In the genomic region with DNA sequence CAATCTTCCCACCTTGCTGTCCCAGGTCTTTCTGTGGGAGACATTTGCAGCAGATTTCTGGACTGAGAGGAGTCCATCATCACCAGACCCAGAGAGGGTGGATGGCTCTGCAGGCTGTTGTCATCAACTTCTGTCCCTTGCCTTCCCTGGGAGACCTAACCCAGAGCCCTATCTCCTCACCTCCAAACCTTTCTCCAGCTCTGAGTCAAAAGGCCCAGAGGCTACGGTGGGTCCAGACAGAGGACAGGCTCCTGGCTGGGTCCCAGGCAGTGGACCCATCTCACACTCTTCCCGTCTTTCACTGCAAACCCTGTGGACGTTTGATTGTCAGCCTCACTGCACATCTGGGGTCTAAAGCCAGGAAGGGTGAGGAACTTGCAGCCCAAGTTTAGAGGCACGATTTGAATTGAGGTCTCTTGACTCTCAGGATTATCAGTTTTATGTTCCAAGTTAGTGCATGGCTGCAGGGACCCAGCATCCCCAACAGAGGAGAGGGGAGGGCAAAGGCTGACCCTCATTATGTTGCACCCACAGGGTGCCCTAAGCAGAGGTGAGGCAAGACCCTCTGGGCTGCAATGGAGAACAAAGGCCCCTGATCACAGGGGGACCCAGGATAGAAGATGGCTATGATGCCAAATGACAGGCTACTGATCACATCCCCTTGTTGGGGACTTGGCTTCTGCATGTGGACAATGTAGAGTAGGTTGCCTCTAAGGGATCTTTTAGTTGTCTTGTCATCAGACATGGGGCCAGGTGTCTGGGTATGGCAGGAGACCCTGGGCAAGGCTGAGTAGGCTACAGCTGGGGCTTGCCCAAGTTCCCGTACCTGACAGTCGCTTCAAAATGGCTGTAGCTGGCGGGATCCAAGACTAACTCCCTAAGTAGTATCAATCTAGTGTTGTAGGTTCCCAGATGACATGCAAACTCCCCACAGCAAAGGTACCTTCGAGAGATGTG, we compare ENCODE assay signal across 15 cellular contexts. TPM values are rescaled to one million over a fixed set of nuclear protein-coding genes. Genes with fewer than 3 reads are reported as not detected.
A peak's percentile ranks its signal among the peaks of the same experiment; 100 is the strongest.
DNase-seq lines count a peak whose midpoint lies in the region; ATAC-seq and TF ChIP-seq lines count a peak whose summit lies in the region.
"Had no signal": no experiment of that assay in that cellular context is flagged by ENCODE, and none has a peak within 500 bp of the region (broad histone marks: within the 10 kb centered on the region; RNA-seq: fewer than 3 reads in every experiment).

No MANE protein-coding gene starts in this region.

- no peaks in the 10 kb centered on the region for H4K20me1 ChIP-seq in SK-N-SH (ENCODE audit: insufficient read depth)
- no peaks in the 10 kb centered on the region for H4K20me1 ChIP-seq in OCI-LY3 (ENCODE audit: insufficient read depth, low read length)

- no peak for TF ChIP-seq EP300 in SK-N-SH (IDR thresholded peaks at IDR 0.05; ENCODE audit: borderline replicate concordance in 1 of 2, low read depth in 1 of 2, low read length in 1 of 2)

- H3K36me3 ChIP-seq in SK-N-SH (replicated peaks in 1 of 2; ENCODE audit: control insufficient read depth in 1 of 2, insufficient read depth in 2 of 2, low read length in 1 of 2) (no peaks in the 10 kb centered on the region), OCI-LY3 (replicated peaks; ENCODE audit: low read depth, low read length) (no peaks in the 10 kb centered on the region)
- H3K36me3 ChIP-seq: stomach, thyroid gland had no signal

- H3K4me2 ChIP-seq in SK-N-SH = no peak overlapping the region
- H3K4me2 ChIP-seq in OCI-LY3 (ENCODE audit: low read length) = peak overlapping the region; percentile 43

- H3K79me2 ChIP-seq in SK-N-SH (ENCODE audit: insufficient read depth) (no peaks in the 10 kb centered on the region), OCI-LY3 (ENCODE audit: low read length) (no peaks in the 10 kb centered on the region; the same call in 1 of the 2 replicates)

- CTCF ChIA-PET in SK-N-SH (lab: Yijun Ruan, JAX) = interaction anchor here (0.6 to 9.8 kb wide), 121 partner anchors 11 to 739 kb away, joined by 3 to 427 read pairs (median 5); a partner anchor contains a TSS

- DNase-seq in SK-N-SH (no peak), mesenteric fat pad (ENCODE audit: low spot score) (peak; percentile 77), amniotic stem cell (lab: John Stamatoyannopoulos, UW) (no peak), kidney tubule cell (ENCODE audit: low spot score) (no peak), iPS-NIHi11 (ENCODE audit: low spot score) (no peak)
- DNase-seq: NCI-H2081 treated with DMSO at 0.1 percent for 48 hours had no signal

- TF ChIP-seq CTCF in SK-N-SH (IDR thresholded peaks at IDR 0.05) = no peak
- no peak for TF ChIP-seq CTCF in OCI-LY3 (IDR thresholded peaks at IDR 0.05; ENCODE audit: low read depth, low read length)

- peaks cover 0 to 12% of the 10 kb centered on the region in 2 experiments; a peak in 2 of 4 replicates for H3K4me1 ChIP-seq in SK-N-SH (ENCODE audit: control insufficient read depth in 1 of 2, insufficient read depth in 2 of 2, low read depth in 1 of 2, low read length in 1 of 2)
- peaks cover 25% of the 10 kb centered on the region for H3K4me1 ChIP-seq in OCI-LY3 (ENCODE audit: low read length)

- ATAC-seq in SK-N-SH treated with all-trans-retinoic acid at 6 μM for 48 hours = peak; percentile 10
- ATAC-seq in GM19395 (IDR thresholded peaks at IDR 0.05; ENCODE audit: unreplicated experiment) = peak; percentile 9

- no peak overlapping the region for H3K27ac ChIP-seq in SK-N-SH (ENCODE audit: low read depth in 2 of 2, low read length in 1 of 2)
- H3K27ac ChIP-seq in OCI-LY3 (ENCODE audit: low read length) = no peak overlapping the region
- H3K27ac ChIP-seq: 22Rv1, body of pancreas, stomach, thyroid gland had no signal

- WGBS in SK-N-SH (ENCODE audit: low lambda C conversion rate) = 45% methylated on average over 7 of the region's 8 CpGs

- POLR2A ChIA-PET in SK-N-SH (lab: Yijun Ruan, JAX) = interaction anchor here (0.6 to 1.8 kb wide), 4 partner anchors 12 to 833 kb away, joined by 4 to 7 read pairs (median 5); a partner anchor contains a TSS

- no peaks in the 10 kb centered on the region for H3K9me2 ChIP-seq in SK-N-SH

- H3K4me3 ChIP-seq in SK-N-SH (ENCODE audit: low read depth in 2 of 2, low read length in 1 of 2) (no peak overlapping the region), OCI-LY3 (ENCODE audit: low read length) (no peak overlapping the region)
- H3K4me3 ChIP-seq: body of pancreas, stomach, thyroid gland had no signal

- no peak overlapping the region for H3K9ac ChIP-seq in SK-N-SH
- H3K9ac ChIP-seq in OCI-LY3 (ENCODE audit: low read length) = no peak overlapping the region

- no peak for TF ChIP-seq RAD21 in SK-N-SH (IDR thresholded peaks at IDR 0.05; ENCODE audit: low read length)

- H3K27me3 ChIP-seq in SK-N-SH (ENCODE audit: insufficient read depth) = peaks cover 76% of the 10 kb centered on the region
- peaks cover 57% of the 10 kb centered on the region for H3K27me3 ChIP-seq in OCI-LY3 (ENCODE audit: low read depth, low read length)

- no peaks in the 10 kb centered on the region for H3F3A ChIP-seq in SK-N-SH (replicated peaks; ENCODE audit: insufficient read depth)

- H2AFZ ChIP-seq in SK-N-SH (ENCODE audit: low read depth) (no peak overlapping the region), OCI-LY3 (ENCODE audit: low read depth, low read length) (no peak overlapping the region)

- H3K9me3 ChIP-seq in SK-N-SH (no peaks in the 10 kb centered on the region), OCI-LY3 (ENCODE audit: insufficient read depth, low read length) (no peaks in the 10 kb centered on the region)
- H3K9me3 ChIP-seq: body of pancreas, stomach, thyroid gland had no signal

TF ChIP-seq in SK-N-SH treated with all-trans-retinoic acid at 6 μM for 48 hours, 23 proteins besides CTCF, POLR2A, EP300 and RAD21 (continues in another document):
- TF ChIP-seq ZFP30 (CRISPR knock-in tag; IDR thresholded peaks at IDR 0.05) = no peak
- TF ChIP-seq, protein P1, sequence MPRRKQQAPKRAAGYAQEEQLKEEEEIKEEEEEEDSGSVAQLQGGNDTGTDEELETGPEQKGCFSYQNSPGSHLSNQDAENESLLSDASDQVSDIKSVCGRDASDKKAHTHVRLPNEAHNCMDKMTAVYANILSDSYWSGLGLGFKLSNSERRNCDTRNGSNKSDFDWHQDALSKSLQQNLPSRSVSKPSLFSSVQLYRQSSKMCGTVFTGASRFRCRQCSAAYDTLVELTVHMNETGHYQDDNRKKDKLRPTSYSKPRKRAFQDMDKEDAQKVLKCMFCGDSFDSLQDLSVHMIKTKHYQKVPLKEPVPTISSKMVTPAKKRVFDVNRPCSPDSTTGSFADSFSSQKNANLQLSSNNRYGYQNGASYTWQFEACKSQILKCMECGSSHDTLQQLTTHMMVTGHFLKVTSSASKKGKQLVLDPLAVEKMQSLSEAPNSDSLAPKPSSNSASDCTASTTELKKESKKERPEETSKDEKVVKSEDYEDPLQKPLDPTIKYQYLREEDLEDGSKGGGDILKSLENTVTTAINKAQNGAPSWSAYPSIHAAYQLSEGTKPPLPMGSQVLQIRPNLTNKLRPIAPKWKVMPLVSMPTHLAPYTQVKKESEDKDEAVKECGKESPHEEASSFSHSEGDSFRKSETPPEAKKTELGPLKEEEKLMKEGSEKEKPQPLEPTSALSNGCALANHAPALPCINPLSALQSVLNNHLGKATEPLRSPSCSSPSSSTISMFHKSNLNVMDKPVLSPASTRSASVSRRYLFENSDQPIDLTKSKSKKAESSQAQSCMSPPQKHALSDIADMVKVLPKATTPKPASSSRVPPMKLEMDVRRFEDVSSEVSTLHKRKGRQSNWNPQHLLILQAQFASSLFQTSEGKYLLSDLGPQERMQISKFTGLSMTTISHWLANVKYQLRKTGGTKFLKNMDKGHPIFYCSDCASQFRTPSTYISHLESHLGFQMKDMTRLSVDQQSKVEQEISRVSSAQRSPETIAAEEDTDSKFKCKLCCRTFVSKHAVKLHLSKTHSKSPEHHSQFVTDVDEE (CRISPR knock-in tag; IDR thresholded peaks at IDR 0.05) = no peak
- TF ChIP-seq ARNTL (CRISPR knock-in tag; IDR thresholded peaks at IDR 0.05; ENCODE audit: borderline replicate concordance, low read depth) = no peak
- TF ChIP-seq ZC3H10 (CRISPR knock-in tag; IDR thresholded peaks at IDR 0.05) = no peak

TF ChIP-seq in SK-N-SH, 30 proteins besides CTCF, POLR2A, EP300 and RAD21 (continues in another document):
- TF ChIP-seq MXI1 (IDR thresholded peaks at IDR 0.05; ENCODE audit: low read depth, low read length) (no peak), RXRA (IDR thresholded peaks at IDR 0.05; ENCODE audit: borderline replicate concordance, low read depth) (no peak), SMC3 (IDR thresholded peaks at IDR 0.05; ENCODE audit: low read depth, low read length) (no peak), MEF2A (IDR thresholded peaks at IDR 0.05; ENCODE audit: borderline replicate concordance, low read depth) (no peak), FOXJ3 (CRISPR knock-in tag; IDR thresholded peaks at IDR 0.05) (no peak), RFX5 (IDR thresholded peaks at IDR 0.05; ENCODE audit: low read length) (no peak)
- TF ChIP-seq, protein P2, sequence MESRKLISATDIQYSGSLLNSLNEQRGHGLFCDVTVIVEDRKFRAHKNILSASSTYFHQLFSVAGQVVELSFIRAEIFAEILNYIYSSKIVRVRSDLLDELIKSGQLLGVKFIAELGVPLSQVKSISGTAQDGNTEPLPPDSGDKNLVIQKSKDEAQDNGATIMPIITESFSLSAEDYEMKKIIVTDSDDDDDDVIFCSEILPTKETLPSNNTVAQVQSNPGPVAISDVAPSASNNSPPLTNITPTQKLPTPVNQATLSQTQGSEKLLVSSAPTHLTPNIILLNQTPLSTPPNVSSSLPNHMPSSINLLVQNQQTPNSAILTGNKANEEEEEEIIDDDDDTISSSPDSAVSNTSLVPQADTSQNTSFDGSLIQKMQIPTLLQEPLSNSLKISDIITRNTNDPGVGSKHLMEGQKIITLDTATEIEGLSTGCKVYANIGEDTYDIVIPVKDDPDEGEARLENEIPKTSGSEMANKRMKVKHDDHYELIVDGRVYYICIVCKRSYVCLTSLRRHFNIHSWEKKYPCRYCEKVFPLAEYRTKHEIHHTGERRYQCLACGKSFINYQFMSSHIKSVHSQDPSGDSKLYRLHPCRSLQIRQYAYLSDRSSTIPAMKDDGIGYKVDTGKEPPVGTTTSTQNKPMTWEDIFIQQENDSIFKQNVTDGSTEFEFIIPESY (IDR thresholded peaks at IDR 0.05; ENCODE audit: borderline replicate concordance, low read depth) = no peak

RNA-seq across cellular contexts. Expression of a gene that starts 4.7 kb away (rescaled TPM):
- polyA plus RNA-seq in SK-N-SH (2012; rRNA removed) = 0.02 and 0.03 TPM in 2 replicates
- 0.04 TPM in 2 replicates for polyA plus RNA-seq in SK-N-SH (2012; cell fraction: cytosol; rRNA removed)
- polyA plus RNA-seq in SK-N-SH (2012; cell fraction: nucleus; rRNA removed) = 0.19 TPM in 2 replicates
- total RNA-seq in mesenteric fat pad = 1.2 TPM
- polyA plus RNA-seq: CD14-positive monocyte, keratinocyte had no signal

RNA-seq across cellular contexts. Expression of a gene that starts 11.4 kb away (rescaled TPM):
- polyA plus RNA-seq in SK-N-SH (2012; rRNA removed) = 18.7 and 20.1 TPM in 2 replicates
- polyA plus RNA-seq in SK-N-SH (2012; cell fraction: cytosol; rRNA removed) = 9.8 and 14.2 TPM in 2 replicates
- polyA plus RNA-seq in SK-N-SH (2012; cell fraction: nucleus; rRNA removed) = 47.9 and 49.4 TPM in 2 replicates
- total RNA-seq in mesenteric fat pad = 28.8 TPM
